ENCODE assay signal across 36 cellular contexts in genomic region chr14:50577983-50578382, GRCh38.
"Had no signal": no experiment of that assay in that cellular context is flagged by ENCODE, and none has a peak within 500 bp of the region (broad histone marks: within the 10 kb centered on the region; RNA-seq: fewer than 3 reads in every experiment).

No MANE protein-coding gene starts in this region.

- H3K36me3 Mint-ChIP-seq: activated CD8-positive, alpha-beta memory T cell treated with anti-CD3 and anti-CD28 coated beads, Interleukin-2, amount 10 ng/mL, durations not matched to agents 7 days and 5 days; activated naive CD4-positive, alpha-beta T cell treated with anti-CD3 and anti-CD28 coated beads, Interleukin-2, amount 10 ng/mL, durations not matched to agents 7 days and 5 days; activated naive CD4-positive, alpha-beta T cell treated with anti-CD3 and anti-CD28 coated beads, Interleukin-2, amount 50 U/mL, for 72 hours; activated naive CD8-positive, alpha-beta T cell treated with anti-CD3 and anti-CD28 coated beads, Interleukin-2, amount 10 ng/mL, durations not matched to agents 7 days and 5 days had no signal

- H3K36me3 ChIP-seq: ascending aorta, breast epithelium, cardiac muscle cell, esophagus muscularis mucosa, gastroesophageal sphincter, heart right ventricle, WERI-Rb-1 had no signal

- H3K9me3 ChIP-seq: ascending aorta, breast epithelium, esophagus muscularis mucosa, gastroesophageal sphincter had no signal

- ATAC-seq: activated CD4-positive, CD25-positive, alpha-beta regulatory T cell treated with anti-CD3 and anti-CD28 coated beads, Interleukin-2, amount 50 U/mL, for 24 hours; activated CD8-positive, alpha-beta memory T cell treated with anti-CD3 and anti-CD28 coated beads, Interleukin-2, amount 10 ng/mL, durations not matched to agents 7 days and 5 days; activated CD8-positive, alpha-beta T cell treated with anti-CD3 and anti-CD28 coated beads, Interleukin-2, amount 10 ng/mL, durations not matched to agents 7 days and 5 days; activated naive CD4-positive, alpha-beta T cell treated with anti-CD3 and anti-CD28 coated beads, Interleukin-2, amount 50 U/mL, for 72 hours; activated T-cell treated with anti-CD3 and anti-CD28 coated beads, Interleukin-2, amount 50 U/mL, for 72 hours; effector memory CD8-positive, alpha-beta T cell; foreskin keratinocyte; gastroesophageal sphincter; heart right ventricle; T-helper 17 cell had no signal

- H3K4me1 ChIP-seq: ascending aorta, breast epithelium, esophagus muscularis mucosa, foreskin keratinocyte, gastroesophageal sphincter, heart right ventricle had no signal

- H3K9me3 Mint-ChIP-seq: activated B cell treated with CpG ODN at 0.5 μM for 24 hours; activated naive CD4-positive, alpha-beta T cell treated with anti-CD3 and anti-CD28 coated beads, Interleukin-2, amount 10 ng/mL, durations not matched to agents 7 days and 5 days; activated naive CD4-positive, alpha-beta T cell treated with anti-CD3 and anti-CD28 coated beads, Interleukin-2, amount 50 U/mL, for 72 hours; activated naive CD8-positive, alpha-beta T cell treated with anti-CD3 and anti-CD28 coated beads, Interleukin-2, amount 10 ng/mL, durations not matched to agents 7 days and 5 days; activated T-cell treated with anti-CD3 and anti-CD28 coated beads, Interleukin-2, amount 50 U/mL, for 72 hours; effector memory CD8-positive, alpha-beta T cell; T-helper 2 cell treated with Interferon-gamma antibody and Interleukin-4, amounts not matched to agents 5 μg/mL and 100 μg/mL, for 36 hours had no signal

- H3K27ac ChIP-seq: ascending aorta, breast epithelium, cardiac muscle cell, esophagus muscularis mucosa, foreskin keratinocyte, gastroesophageal sphincter, heart right ventricle, WERI-Rb-1 had no signal

- H3K27ac Mint-ChIP-seq: activated B cell treated with CpG ODN at 0.5 μM for 24 hours; activated CD8-positive, alpha-beta memory T cell treated with anti-CD3 and anti-CD28 coated beads, Interleukin-2, amount 10 ng/mL, durations not matched to agents 7 days and 5 days; activated CD8-positive, alpha-beta T cell treated with anti-CD3 and anti-CD28 coated beads, Interleukin-2, amount 10 ng/mL, durations not matched to agents 7 days and 5 days; activated naive CD4-positive, alpha-beta T cell treated with anti-CD3 and anti-CD28 coated beads, Interleukin-2, amount 10 ng/mL, durations not matched to agents 7 days and 5 days; activated naive CD4-positive, alpha-beta T cell treated with anti-CD3 and anti-CD28 coated beads, Interleukin-2, amount 50 U/mL, for 72 hours; activated naive CD8-positive, alpha-beta T cell treated with anti-CD3 and anti-CD28 coated beads, Interleukin-2, amount 10 ng/mL, durations not matched to agents 7 days and 5 days; activated T-cell treated with anti-CD3 and anti-CD28 coated beads, Interleukin-2, amount 50 U/mL, for 24 hours; activated T-cell treated with anti-CD3 and anti-CD28 coated beads, Interleukin-2, amount 50 U/mL, for 72 hours; brain; effector memory CD8-positive, alpha-beta T cell; T-helper 17 cell; T-helper 2 cell treated with Interferon-gamma antibody and Interleukin-4, amounts not matched to agents 5 μg/mL and 100 μg/mL, for 36 hours had no signal

- H3K4me3 ChIP-seq: ascending aorta, breast epithelium, cardiac muscle cell, esophagus muscularis mucosa, gastroesophageal sphincter, heart right ventricle had no signal

- H3K4me1 Mint-ChIP-seq: activated B cell treated with CpG ODN at 0.5 μM for 24 hours; activated CD8-positive, alpha-beta memory T cell treated with anti-CD3 and anti-CD28 coated beads, Interleukin-2, amount 10 ng/mL, durations not matched to agents 7 days and 5 days; activated naive CD4-positive, alpha-beta T cell treated with anti-CD3 and anti-CD28 coated beads, Interleukin-2, amount 10 ng/mL, durations not matched to agents 7 days and 5 days; activated naive CD8-positive, alpha-beta T cell treated with anti-CD3 and anti-CD28 coated beads, Interleukin-2, amount 10 ng/mL, durations not matched to agents 7 days and 5 days; T-helper 17 cell had no signal

- DNase-seq: activated B cell treated with CpG ODN at 0.5 μM for 24 hours; activated CD4-positive, alpha-beta T cell treated with anti-CD3 and anti-CD28 coated beads for 48 hours; activated CD4-positive, alpha-beta T cell treated with anti-CD3 and anti-CD28 coated beads, Interleukin-2, amount 50 U/mL, for 1 hour; activated CD4-positive, alpha-beta T cell treated with anti-CD3 and anti-CD28 coated beads, Interleukin-2, amount 50 U/mL, for 48 hours; activated CD8-positive, alpha-beta memory T cell treated with anti-CD3 and anti-CD28 coated beads, Interleukin-2, amount 10 ng/mL, durations not matched to agents 7 days and 5 days; activated CD8-positive, alpha-beta memory T cell treated with anti-CD3 and anti-CD28 coated beads, Interleukin-2, amount 50 U/mL, for 48 hours; activated CD8-positive, alpha-beta T cell treated with anti-CD3 and anti-CD28 coated beads, Interleukin-2, amount 10 ng/mL, durations not matched to agents 7 days and 5 days; activated gamma-delta T cell; activated naive CD4-positive, alpha-beta T cell; activated naive CD4-positive, alpha-beta T cell treated with anti-CD3 and anti-CD28 coated beads, Interleukin-2, amount 10 ng/mL, durations not matched to agents 7 days and 5 days; activated naive CD8-positive, alpha-beta T cell treated with anti-CD3 and anti-CD28 coated beads, Interleukin-2, amount 10 ng/mL, durations not matched to agents 7 days and 5 days; activated T-cell treated with anti-CD3 and anti-CD28 coated beads for 4 hours; activated T-cell treated with anti-CD3 and anti-CD28 coated beads, Interleukin-2, amount 50 U/mL, for 24 hours; activated T-cell treated with anti-CD3 and anti-CD28 coated beads, Interleukin-2, amount 50 U/mL, for 72 hours; central memory CD4-positive, alpha-beta T cell; cerebellar nuclear complex; cortex of kidney; dermis blood vessel endothelial cell; effector CD4-positive, alpha-beta T cell; effector memory CD8-positive, alpha-beta T cell; erythroblast; foreskin keratinocyte; heart right ventricle; T-helper 1 cell; T-helper 17 cell; T1000; WERI-Rb-1 had no signal

- H3K27me3 Mint-ChIP-seq: activated B cell treated with CpG ODN at 0.5 μM for 24 hours; activated naive CD4-positive, alpha-beta T cell treated with anti-CD3 and anti-CD28 coated beads, Interleukin-2, amount 10 ng/mL, durations not matched to agents 7 days and 5 days; brain; T-helper 17 cell had no signal

- H3K4me3 Mint-ChIP-seq: activated B cell treated with CpG ODN at 0.5 μM for 24 hours; activated CD8-positive, alpha-beta memory T cell treated with anti-CD3 and anti-CD28 coated beads, Interleukin-2, amount 10 ng/mL, durations not matched to agents 7 days and 5 days; activated CD8-positive, alpha-beta T cell treated with anti-CD3 and anti-CD28 coated beads, Interleukin-2, amount 10 ng/mL, durations not matched to agents 7 days and 5 days; activated naive CD4-positive, alpha-beta T cell treated with anti-CD3 and anti-CD28 coated beads, Interleukin-2, amount 10 ng/mL, durations not matched to agents 7 days and 5 days; activated naive CD8-positive, alpha-beta T cell treated with anti-CD3 and anti-CD28 coated beads, Interleukin-2, amount 10 ng/mL, durations not matched to agents 7 days and 5 days; activated T-cell treated with anti-CD3 and anti-CD28 coated beads, Interleukin-2, amount 50 U/mL, for 24 hours; activated T-cell treated with anti-CD3 and anti-CD28 coated beads, Interleukin-2, amount 50 U/mL, for 72 hours; brain; effector memory CD8-positive, alpha-beta T cell; T-helper 17 cell; T-helper 2 cell treated with Interferon-gamma antibody and Interleukin-4, amounts not matched to agents 5 μg/mL and 100 μg/mL, for 36 hours had no signal

- H3K27me3 ChIP-seq: ascending aorta, breast epithelium, cardiac muscle cell, esophagus muscularis mucosa, foreskin keratinocyte, gastroesophageal sphincter, heart right ventricle had no signal
